ENCODE assay signal across 1 cellular context in the genomic region with DNA sequence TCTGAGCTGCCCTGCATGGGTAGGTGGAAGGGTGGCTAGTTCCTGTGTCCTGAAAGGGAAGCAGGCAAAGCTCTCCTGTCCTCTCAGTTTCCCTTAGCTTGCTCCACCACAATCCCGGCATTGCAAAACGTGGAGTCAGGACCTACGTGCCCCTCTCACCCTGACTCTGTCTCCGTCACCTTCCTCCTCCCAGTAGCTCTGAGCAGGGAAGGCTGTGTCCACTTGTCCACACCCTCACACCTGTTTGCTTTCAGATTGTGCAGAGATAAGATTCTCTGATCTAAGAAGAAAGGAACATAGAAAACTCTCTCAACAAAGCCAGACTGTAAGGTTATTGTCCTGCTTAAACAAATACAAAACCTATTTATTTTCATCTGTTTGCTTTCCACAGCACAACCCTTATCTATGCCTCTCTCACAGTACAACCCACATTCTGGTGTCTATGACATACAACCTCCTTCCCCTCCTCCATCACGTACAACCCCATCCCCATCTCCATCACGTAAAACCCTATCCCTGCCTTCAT.
TF ChIP-seq lines count a peak whose summit lies in the region.

No MANE protein-coding gene starts in this region.

TF ChIP-seq in HepG2, 621 proteins besides CTCF, POLR2A, EP300 and RAD21 (continued from another document and continues in another):
- TF ChIP-seq, protein P1, sequence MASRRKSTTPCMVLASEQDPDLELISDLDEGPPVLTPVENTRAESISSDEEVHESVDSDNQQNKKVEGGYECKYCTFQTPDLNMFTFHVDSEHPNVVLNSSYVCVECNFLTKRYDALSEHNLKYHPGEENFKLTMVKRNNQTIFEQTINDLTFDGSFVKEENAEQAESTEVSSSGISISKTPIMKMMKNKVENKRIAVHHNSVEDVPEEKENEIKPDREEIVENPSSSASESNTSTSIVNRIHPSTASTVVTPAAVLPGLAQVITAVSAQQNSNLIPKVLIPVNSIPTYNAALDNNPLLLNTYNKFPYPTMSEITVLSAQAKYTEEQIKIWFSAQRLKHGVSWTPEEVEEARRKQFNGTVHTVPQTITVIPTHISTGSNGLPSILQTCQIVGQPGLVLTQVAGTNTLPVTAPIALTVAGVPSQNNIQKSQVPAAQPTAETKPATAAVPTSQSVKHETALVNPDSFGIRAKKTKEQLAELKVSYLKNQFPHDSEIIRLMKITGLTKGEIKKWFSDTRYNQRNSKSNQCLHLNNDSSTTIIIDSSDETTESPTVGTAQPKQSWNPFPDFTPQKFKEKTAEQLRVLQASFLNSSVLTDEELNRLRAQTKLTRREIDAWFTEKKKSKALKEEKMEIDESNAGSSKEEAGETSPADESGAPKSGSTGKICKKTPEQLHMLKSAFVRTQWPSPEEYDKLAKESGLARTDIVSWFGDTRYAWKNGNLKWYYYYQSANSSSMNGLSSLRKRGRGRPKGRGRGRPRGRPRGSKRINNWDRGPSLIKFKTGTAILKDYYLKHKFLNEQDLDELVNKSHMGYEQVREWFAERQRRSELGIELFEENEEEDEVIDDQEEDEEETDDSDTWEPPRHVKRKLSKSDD (CRISPR knock-in tag; IDR thresholded peaks at IDR 0.05; ENCODE audit: low read depth): peak; percentile 77
- TF ChIP-seq ARHGAP35 (CRISPR knock-in tag; IDR thresholded peaks at IDR 0.05; ENCODE audit: borderline replicate concordance) (peak; percentile 16; the same call in 1 of the 2 replicates), IKZF1 (IDR thresholded peaks at IDR 0.05) (no peak), PAWR (CRISPR knock-in tag; IDR thresholded peaks at IDR 0.05; ENCODE audit: borderline replicate concordance) (no peak), KLF12 (CRISPR knock-in tag; IDR thresholded peaks at IDR 0.05; ENCODE audit: borderline replicate concordance) (no peak), NR2F6 (IDR thresholded peaks at IDR 0.05) (peak; percentile 90), NR2F6 (CRISPR knock-in tag; IDR thresholded peaks at IDR 0.05) (peak; percentile 91), MTF1 (CRISPR knock-in tag; IDR thresholded peaks at IDR 0.05) (no peak), ZSCAN21 (CRISPR knock-in tag; IDR thresholded peaks at IDR 0.05; ENCODE audit: borderline replicate concordance) (0 out of 2 replicates have a peak, but pooled peaks have one; percentile 21), RXRA (CRISPR knock-in tag; IDR thresholded peaks at IDR 0.05) (peak; percentile 97), HMGA1 (CRISPR knock-in tag; conservative IDR thresholded peaks at IDR 0.05) (no peak), ZSCAN29 (CRISPR knock-in tag; conservative IDR thresholded peaks at IDR 0.05) (peak; percentile 74; the same call in 1 of the 2 replicates), ZNF30 (CRISPR knock-in tag; IDR thresholded peaks at IDR 0.05) (no peak), ZSCAN12 (CRISPR knock-in tag; IDR thresholded peaks at IDR 0.05) (no peak), ARID2 (CRISPR knock-in tag; IDR thresholded peaks at IDR 0.05; ENCODE audit: borderline replicate concordance) (no peak), SMAD3 (CRISPR knock-in tag; IDR thresholded peaks at IDR 0.05) (0 out of 2 replicates have a peak, but pooled peaks have one; percentile 68), MBNL3 (CRISPR knock-in tag; conservative IDR thresholded peaks at IDR 0.05) (no peak), ZNF563 (CRISPR knock-in tag; IDR thresholded peaks at IDR 0.05) (no peak), BORCS8-MEF2B (CRISPR knock-in tag; IDR thresholded peaks at IDR 0.05) (no peak), STAT5B (CRISPR knock-in tag; IDR thresholded peaks at IDR 0.05) (no peak), ZKSCAN8 (CRISPR knock-in tag; IDR thresholded peaks at IDR 0.05; ENCODE audit: borderline replicate concordance) (peak; percentile 92; the same call in 1 of the 2 replicates), ZNF264 (CRISPR knock-in tag; IDR thresholded peaks at IDR 0.05) (no peak), ZNF616 (CRISPR knock-in tag; IDR thresholded peaks at IDR 0.05; ENCODE audit: low read depth) (no peak), ZNF501 (CRISPR knock-in tag; IDR thresholded peaks at IDR 0.05) (no peak)
- TF ChIP-seq, protein P2, sequence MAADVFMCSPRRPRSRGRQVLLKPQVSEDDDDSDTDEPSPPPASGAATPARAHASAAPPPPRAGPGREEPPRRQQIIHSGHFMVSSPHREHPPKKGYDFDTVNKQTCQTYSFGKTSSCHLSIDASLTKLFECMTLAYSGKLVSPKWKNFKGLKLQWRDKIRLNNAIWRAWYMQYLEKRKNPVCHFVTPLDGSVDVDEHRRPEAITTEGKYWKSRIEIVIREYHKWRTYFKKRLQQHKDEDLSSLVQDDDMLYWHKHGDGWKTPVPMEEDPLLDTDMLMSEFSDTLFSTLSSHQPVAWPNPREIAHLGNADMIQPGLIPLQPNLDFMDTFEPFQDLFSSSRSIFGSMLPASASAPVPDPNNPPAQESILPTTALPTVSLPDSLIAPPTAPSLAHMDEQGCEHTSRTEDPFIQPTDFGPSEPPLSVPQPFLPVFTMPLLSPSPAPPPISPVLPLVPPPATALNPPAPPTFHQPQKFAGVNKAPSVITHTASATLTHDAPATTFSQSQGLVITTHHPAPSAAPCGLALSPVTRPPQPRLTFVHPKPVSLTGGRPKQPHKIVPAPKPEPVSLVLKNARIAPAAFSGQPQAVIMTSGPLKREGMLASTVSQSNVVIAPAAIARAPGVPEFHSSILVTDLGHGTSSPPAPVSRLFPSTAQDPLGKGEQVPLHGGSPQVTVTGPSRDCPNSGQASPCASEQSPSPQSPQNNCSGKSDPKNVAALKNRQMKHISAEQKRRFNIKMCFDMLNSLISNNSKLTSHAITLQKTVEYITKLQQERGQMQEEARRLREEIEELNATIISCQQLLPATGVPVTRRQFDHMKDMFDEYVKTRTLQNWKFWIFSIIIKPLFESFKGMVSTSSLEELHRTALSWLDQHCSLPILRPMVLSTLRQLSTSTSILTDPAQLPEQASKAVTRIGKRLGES (CRISPR knock-in tag; IDR thresholded peaks at IDR 0.05; ENCODE audit: borderline replicate concordance): no peak
- TF ChIP-seq, protein P3, sequence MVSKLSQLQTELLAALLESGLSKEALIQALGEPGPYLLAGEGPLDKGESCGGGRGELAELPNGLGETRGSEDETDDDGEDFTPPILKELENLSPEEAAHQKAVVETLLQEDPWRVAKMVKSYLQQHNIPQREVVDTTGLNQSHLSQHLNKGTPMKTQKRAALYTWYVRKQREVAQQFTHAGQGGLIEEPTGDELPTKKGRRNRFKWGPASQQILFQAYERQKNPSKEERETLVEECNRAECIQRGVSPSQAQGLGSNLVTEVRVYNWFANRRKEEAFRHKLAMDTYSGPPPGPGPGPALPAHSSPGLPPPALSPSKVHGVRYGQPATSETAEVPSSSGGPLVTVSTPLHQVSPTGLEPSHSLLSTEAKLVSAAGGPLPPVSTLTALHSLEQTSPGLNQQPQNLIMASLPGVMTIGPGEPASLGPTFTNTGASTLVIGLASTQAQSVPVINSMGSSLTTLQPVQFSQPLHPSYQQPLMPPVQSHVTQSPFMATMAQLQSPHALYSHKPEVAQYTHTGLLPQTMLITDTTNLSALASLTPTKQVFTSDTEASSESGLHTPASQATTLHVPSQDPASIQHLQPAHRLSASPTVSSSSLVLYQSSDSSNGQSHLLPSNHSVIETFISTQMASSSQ (IDR thresholded peaks at IDR 0.05; ENCODE audit: low read depth): peak; percentile 71; the same call in 1 of the 2 replicates
- TF ChIP-seq, protein P3 (CRISPR knock-in tag; IDR thresholded peaks at IDR 0.05; ENCODE audit: borderline replicate concordance): peak; percentile 86; the same call in 1 of the 2 replicates
- TF ChIP-seq, protein P4, sequence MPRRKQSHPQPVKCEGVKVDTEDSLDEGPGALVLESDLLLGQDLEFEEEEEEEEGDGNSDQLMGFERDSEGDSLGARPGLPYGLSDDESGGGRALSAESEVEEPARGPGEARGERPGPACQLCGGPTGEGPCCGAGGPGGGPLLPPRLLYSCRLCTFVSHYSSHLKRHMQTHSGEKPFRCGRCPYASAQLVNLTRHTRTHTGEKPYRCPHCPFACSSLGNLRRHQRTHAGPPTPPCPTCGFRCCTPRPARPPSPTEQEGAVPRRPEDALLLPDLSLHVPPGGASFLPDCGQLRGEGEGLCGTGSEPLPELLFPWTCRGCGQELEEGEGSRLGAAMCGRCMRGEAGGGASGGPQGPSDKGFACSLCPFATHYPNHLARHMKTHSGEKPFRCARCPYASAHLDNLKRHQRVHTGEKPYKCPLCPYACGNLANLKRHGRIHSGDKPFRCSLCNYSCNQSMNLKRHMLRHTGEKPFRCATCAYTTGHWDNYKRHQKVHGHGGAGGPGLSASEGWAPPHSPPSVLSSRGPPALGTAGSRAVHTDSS (CRISPR knock-in tag; conservative IDR thresholded peaks at IDR 0.05): no peak
- TF ChIP-seq, protein P5, sequence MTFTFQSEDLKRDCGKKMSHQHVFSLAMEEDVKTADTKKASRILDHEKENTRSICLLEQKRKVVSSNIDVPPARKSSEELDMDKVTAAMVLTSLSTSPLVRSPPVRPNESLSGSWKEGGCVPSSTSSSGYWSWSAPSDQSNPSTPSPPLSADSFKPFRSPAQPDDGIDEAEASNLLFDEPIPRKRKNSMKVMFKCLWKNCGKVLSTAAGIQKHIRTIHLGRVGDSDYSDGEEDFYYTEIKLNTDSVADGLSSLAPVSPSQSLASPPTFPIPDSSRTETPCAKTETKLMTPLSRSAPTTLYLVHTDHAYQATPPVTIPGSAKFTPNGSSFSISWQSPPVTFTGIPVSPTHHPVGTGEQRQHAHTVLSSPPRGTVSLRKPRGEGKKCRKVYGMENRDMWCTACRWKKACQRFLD (CRISPR knock-in tag; IDR thresholded peaks at IDR 0.05; ENCODE audit: borderline replicate concordance): no peak
- TF ChIP-seq, protein P6, sequence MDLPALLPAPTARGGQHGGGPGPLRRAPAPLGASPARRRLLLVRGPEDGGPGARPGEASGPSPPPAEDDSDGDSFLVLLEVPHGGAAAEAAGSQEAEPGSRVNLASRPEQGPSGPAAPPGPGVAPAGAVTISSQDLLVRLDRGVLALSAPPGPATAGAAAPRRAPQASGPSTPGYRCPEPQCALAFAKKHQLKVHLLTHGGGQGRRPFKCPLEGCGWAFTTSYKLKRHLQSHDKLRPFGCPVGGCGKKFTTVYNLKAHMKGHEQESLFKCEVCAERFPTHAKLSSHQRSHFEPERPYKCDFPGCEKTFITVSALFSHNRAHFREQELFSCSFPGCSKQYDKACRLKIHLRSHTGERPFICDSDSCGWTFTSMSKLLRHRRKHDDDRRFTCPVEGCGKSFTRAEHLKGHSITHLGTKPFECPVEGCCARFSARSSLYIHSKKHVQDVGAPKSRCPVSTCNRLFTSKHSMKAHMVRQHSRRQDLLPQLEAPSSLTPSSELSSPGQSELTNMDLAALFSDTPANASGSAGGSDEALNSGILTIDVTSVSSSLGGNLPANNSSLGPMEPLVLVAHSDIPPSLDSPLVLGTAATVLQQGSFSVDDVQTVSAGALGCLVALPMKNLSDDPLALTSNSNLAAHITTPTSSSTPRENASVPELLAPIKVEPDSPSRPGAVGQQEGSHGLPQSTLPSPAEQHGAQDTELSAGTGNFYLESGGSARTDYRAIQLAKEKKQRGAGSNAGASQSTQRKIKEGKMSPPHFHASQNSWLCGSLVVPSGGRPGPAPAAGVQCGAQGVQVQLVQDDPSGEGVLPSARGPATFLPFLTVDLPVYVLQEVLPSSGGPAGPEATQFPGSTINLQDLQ (CRISPR knock-in tag; IDR thresholded peaks at IDR 0.05): no peak
- TF ChIP-seq, protein P7, sequence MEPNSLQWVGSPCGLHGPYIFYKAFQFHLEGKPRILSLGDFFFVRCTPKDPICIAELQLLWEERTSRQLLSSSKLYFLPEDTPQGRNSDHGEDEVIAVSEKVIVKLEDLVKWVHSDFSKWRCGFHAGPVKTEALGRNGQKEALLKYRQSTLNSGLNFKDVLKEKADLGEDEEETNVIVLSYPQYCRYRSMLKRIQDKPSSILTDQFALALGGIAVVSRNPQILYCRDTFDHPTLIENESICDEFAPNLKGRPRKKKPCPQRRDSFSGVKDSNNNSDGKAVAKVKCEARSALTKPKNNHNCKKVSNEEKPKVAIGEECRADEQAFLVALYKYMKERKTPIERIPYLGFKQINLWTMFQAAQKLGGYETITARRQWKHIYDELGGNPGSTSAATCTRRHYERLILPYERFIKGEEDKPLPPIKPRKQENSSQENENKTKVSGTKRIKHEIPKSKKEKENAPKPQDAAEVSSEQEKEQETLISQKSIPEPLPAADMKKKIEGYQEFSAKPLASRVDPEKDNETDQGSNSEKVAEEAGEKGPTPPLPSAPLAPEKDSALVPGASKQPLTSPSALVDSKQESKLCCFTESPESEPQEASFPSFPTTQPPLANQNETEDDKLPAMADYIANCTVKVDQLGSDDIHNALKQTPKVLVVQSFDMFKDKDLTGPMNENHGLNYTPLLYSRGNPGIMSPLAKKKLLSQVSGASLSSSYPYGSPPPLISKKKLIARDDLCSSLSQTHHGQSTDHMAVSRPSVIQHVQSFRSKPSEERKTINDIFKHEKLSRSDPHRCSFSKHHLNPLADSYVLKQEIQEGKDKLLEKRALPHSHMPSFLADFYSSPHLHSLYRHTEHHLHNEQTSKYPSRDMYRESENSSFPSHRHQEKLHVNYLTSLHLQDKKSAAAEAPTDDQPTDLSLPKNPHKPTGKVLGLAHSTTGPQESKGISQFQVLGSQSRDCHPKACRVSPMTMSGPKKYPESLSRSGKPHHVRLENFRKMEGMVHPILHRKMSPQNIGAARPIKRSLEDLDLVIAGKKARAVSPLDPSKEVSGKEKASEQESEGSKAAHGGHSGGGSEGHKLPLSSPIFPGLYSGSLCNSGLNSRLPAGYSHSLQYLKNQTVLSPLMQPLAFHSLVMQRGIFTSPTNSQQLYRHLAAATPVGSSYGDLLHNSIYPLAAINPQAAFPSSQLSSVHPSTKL (CRISPR knock-in tag; IDR thresholded peaks at IDR 0.05): peak; percentile 100
- TF ChIP-seq, protein P8, sequence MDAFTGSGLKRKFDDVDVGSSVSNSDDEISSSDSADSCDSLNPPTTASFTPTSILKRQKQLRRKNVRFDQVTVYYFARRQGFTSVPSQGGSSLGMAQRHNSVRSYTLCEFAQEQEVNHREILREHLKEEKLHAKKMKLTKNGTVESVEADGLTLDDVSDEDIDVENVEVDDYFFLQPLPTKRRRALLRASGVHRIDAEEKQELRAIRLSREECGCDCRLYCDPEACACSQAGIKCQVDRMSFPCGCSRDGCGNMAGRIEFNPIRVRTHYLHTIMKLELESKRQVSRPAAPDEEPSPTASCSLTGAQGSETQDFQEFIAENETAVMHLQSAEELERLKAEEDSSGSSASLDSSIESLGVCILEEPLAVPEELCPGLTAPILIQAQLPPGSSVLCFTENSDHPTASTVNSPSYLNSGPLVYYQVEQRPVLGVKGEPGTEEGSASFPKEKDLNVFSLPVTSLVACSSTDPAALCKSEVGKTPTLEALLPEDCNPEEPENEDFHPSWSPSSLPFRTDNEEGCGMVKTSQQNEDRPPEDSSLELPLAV (CRISPR knock-in tag; conservative IDR thresholded peaks at IDR 0.05; ENCODE audit: low read depth): no peak
